Comparison of ENCODE assay signal across 1 cellular context in genomic region chr19:14439014-14439413, GRCh38.
TF ChIP-seq lines count a peak whose summit lies in the region.

No MANE protein-coding gene starts in this region.

TF ChIP-seq in WTC11, 78 proteins besides CTCF, POLR2A, EP300 and RAD21 (continued from another document):
- TF ChIP-seq E2F1 (CRISPR knock-in tag; IDR thresholded peaks at IDR 0.05) (no peak), ZNF263 (CRISPR knock-in tag; IDR thresholded peaks at IDR 0.05; ENCODE audit: low read depth) (no peak), JAZF1 (CRISPR knock-in tag; IDR thresholded peaks at IDR 0.05) (no peak), ZBTB21 (CRISPR knock-in tag; IDR thresholded peaks at IDR 0.05; ENCODE audit: borderline replicate concordance) (no peak), NR1H2 (CRISPR knock-in tag; IDR thresholded peaks at IDR 0.05) (no peak), FOXJ3 (CRISPR knock-in tag; IDR thresholded peaks at IDR 0.05; ENCODE audit: borderline replicate concordance) (no peak), ATF2 (CRISPR knock-in tag; IDR thresholded peaks at IDR 0.05; ENCODE audit: borderline replicate concordance, low read depth) (no peak), NFYB (CRISPR knock-in tag; conservative IDR thresholded peaks at IDR 0.05; ENCODE audit: low read depth) (no peak), ZNF317 (CRISPR knock-in tag; IDR thresholded peaks at IDR 0.05; ENCODE audit: borderline replicate concordance, low read depth) (no peak), FOXP1 (CRISPR knock-in tag; IDR thresholded peaks at IDR 0.05; ENCODE audit: borderline replicate concordance) (no peak)
